Comparison of ENCODE assay signal across 11 cellular contexts in the genomic region with DNA sequence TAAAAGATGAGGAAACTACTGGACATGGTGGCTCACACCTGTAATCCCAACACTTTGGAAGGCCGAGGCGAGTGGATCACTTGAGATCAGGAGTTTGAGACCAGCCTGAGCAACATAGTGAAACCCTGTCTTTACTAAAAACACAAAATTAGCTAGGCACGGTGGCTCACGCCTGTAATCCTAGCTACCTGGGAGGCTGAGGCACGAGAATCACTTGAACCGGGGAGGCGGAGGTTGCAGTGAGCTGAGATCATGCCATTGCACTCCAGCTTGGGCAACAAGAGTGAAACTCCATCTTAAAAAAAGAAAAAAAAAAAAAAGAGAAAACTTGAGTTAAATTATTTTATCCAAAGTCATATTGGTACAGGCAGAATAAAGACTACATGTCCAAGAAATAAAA. TPM values are rescaled to one million over a fixed set of nuclear protein-coding genes. Genes with fewer than 3 reads are reported as not detected.
A peak's percentile ranks its signal among the peaks of the same experiment; 100 is the strongest.
DNase-seq lines count a peak whose midpoint lies in the region; ATAC-seq and TF ChIP-seq lines count a peak whose summit lies in the region.
"Not testable (repeated sequence)": the region's sequence is repeated elsewhere in the genome, so short reads cannot be mapped to it uniquely, and the experiment has no call there.
"Had no signal": no experiment of that assay in that cellular context is flagged by ENCODE, and none has a peak within 500 bp of the region (broad histone marks: within the 10 kb centered on the region; RNA-seq: fewer than 3 reads in every experiment).

No MANE protein-coding gene starts in this region.

- H3K27me3 Mint-ChIP-seq in T-helper 2 cell treated with Interferon-gamma antibody and Interleukin-4, amounts not matched to agents 5 μg/mL and 100 μg/mL, for 36 hours (ENCODE audit: low read depth); activated naive CD4-positive, alpha-beta T cell treated with anti-CD3 and anti-CD28 coated beads, Interleukin-2, amount 10 ng/mL, durations not matched to agents 7 days and 5 days; effector memory CD8-positive, alpha-beta T cell; neural progenitor cell (ENCODE audit: insufficient read depth, low read depth): not testable (repeated sequence)

- not testable (repeated sequence) for ATAC-seq in effector memory CD8-positive, alpha-beta T cell (replicated peaks)

- not testable (repeated sequence) for H3K27ac ChIP-seq in iPS-18a (ENCODE audit: low read length); neural progenitor cell

- H3K9me3 ChIP-seq in ES-I3 (ENCODE audit: control insufficient read depth, insufficient read depth, low read length); Loucy (ENCODE audit: insufficient read depth, low read depth, low read length); iPS-18a (ENCODE audit: control insufficient read depth, low read depth, low read length); neural progenitor cell (ENCODE audit: low read depth): not testable (repeated sequence)

- not testable (repeated sequence) for TF ChIP-seq CTCF in Loucy (conservative IDR thresholded peaks at IDR 0.05; ENCODE audit: low read length); neural progenitor cell (IDR thresholded peaks at IDR 0.05)

- peaks cover 34% of the 10 kb centered on the region for H3K36me3 Mint-ChIP-seq in T-helper 2 cell treated with Interferon-gamma antibody and Interleukin-4, amounts not matched to agents 5 μg/mL and 100 μg/mL, for 36 hours (ENCODE audit: low read depth)
- peaks cover 36% of the 10 kb centered on the region for H3K36me3 Mint-ChIP-seq in activated naive CD4-positive, alpha-beta T cell treated with anti-CD3 and anti-CD28 coated beads, Interleukin-2, amount 10 ng/mL, durations not matched to agents 7 days and 5 days
- peaks cover 20% of the 10 kb centered on the region for H3K36me3 Mint-ChIP-seq in effector memory CD8-positive, alpha-beta T cell (ENCODE audit: insufficient read depth)
- not testable (repeated sequence) for H3K36me3 Mint-ChIP-seq in neural progenitor cell

- H3K9me2 ChIP-seq in Loucy (replicated peaks; ENCODE audit: low read depth, low read length): not testable (repeated sequence)

- H3K79me2 ChIP-seq in Loucy (ENCODE audit: insufficient read depth, low read length) (peaks cover 22% of the 10 kb centered on the region), neural progenitor cell (ENCODE audit: low read depth) (peaks cover 36% of the 10 kb centered on the region)

- CTCF ChIA-PET in activated naive CD4-positive, alpha-beta T cell treated with anti-CD3 and anti-CD28 coated beads, Interleukin-2, amount 10 ng/mL, durations not matched to agents 7 days and 5 days (lab: Charles Lee): interaction anchor here (1.0 kb wide), 2 partner anchors 384 to 385 kb away, joined by 3 to 4 read pairs; no protein-coding TSS in a partner anchor

- not testable (repeated sequence) for H4K20me1 ChIP-seq in Loucy (ENCODE audit: insufficient read depth, low read length, poor library complexity, severe bottlenecking); neural progenitor cell (ENCODE audit: low read depth)

- not testable (repeated sequence) for H3K36me3 ChIP-seq in ES-I3 (ENCODE audit: insufficient read depth, low read length); Loucy (ENCODE audit: insufficient read depth, low read length); neural progenitor cell
- H3K36me3 ChIP-seq in iPS-18a (ENCODE audit: control insufficient read depth, low read depth, low read length): peaks cover 32% of the 10 kb centered on the region

- not testable (repeated sequence) for H3K27me3 ChIP-seq in Loucy (ENCODE audit: insufficient read depth, low read length, poor library complexity, severe bottlenecking); iPS-18a (ENCODE audit: control insufficient read depth, insufficient read depth, low read length); neural progenitor cell

- not testable (repeated sequence) for H3K9me3 Mint-ChIP-seq in T-helper 2 cell treated with Interferon-gamma antibody and Interleukin-4, amounts not matched to agents 5 μg/mL and 100 μg/mL, for 36 hours; activated naive CD4-positive, alpha-beta T cell treated with anti-CD3 and anti-CD28 coated beads, Interleukin-2, amount 10 ng/mL, durations not matched to agents 7 days and 5 days; effector memory CD8-positive, alpha-beta T cell; neural progenitor cell

- not testable (repeated sequence) for H3F3A ChIP-seq in Loucy (ENCODE audit: low read depth); neural progenitor cell (ENCODE audit: low read depth)

- H3K4me2 ChIP-seq in Loucy (ENCODE audit: low read depth, low read length, poor library complexity, severe bottlenecking) (peak overlapping the region; percentile 95), neural progenitor cell (peak overlapping the region; percentile 81)

- H2AFZ ChIP-seq in Loucy (ENCODE audit: low read length); neural progenitor cell (replicated peaks): not testable (repeated sequence)

- H3K4me3 ChIP-seq in Loucy (ENCODE audit: low read length, poor library complexity, severe bottlenecking): peak overlapping the region; percentile 77
- peak overlapping the region; percentile 96 for H3K4me3 ChIP-seq in iPS-18a (ENCODE audit: low read length)
- peak overlapping the region; percentile 92 for H3K4me3 ChIP-seq in neural progenitor cell

- peak overlapping the region; percentile 65 for H3K27ac Mint-ChIP-seq in T-helper 2 cell treated with Interferon-gamma antibody and Interleukin-4, amounts not matched to agents 5 μg/mL and 100 μg/mL, for 36 hours
- H3K27ac Mint-ChIP-seq in activated naive CD4-positive, alpha-beta T cell treated with anti-CD3 and anti-CD28 coated beads, Interleukin-2, amount 10 ng/mL, durations not matched to agents 7 days and 5 days; neural progenitor cell: not testable (repeated sequence)
- H3K27ac Mint-ChIP-seq in effector memory CD8-positive, alpha-beta T cell: peak overlapping the region; percentile 96 to 97

- H3K9ac ChIP-seq in ES-I3 (ENCODE audit: low read depth, low read length) (peak overlapping the region; percentile 94; the same call in 1 of the 2 replicates), Loucy (ENCODE audit: low read depth, low read length, poor library complexity, severe bottlenecking) (peak overlapping the region; percentile 87), iPS-18a (ENCODE audit: low read length) (peak overlapping the region; percentile 91)
- H3K9ac ChIP-seq in neural progenitor cell: not testable (repeated sequence)

- H3K4me3 Mint-ChIP-seq in T-helper 2 cell treated with Interferon-gamma antibody and Interleukin-4, amounts not matched to agents 5 μg/mL and 100 μg/mL, for 36 hours: peak overlapping the region; percentile 99
- H3K4me3 Mint-ChIP-seq in activated naive CD4-positive, alpha-beta T cell treated with anti-CD3 and anti-CD28 coated beads, Interleukin-2, amount 10 ng/mL, durations not matched to agents 7 days and 5 days: peak overlapping the region; percentile 98
- H3K4me3 Mint-ChIP-seq in effector memory CD8-positive, alpha-beta T cell: peak overlapping the region; percentile 93 to 95
- H3K4me3 Mint-ChIP-seq in neural progenitor cell: peak overlapping the region; percentile 95

- DNase-seq in T-helper 2 cell treated with Interferon-gamma antibody and Interleukin-4, amounts not matched to agents 5 μg/mL and 100 μg/mL, for 36 hours (ENCODE audit: low spot score); activated naive CD4-positive, alpha-beta T cell treated with anti-CD3 and anti-CD28 coated beads, Interleukin-2, amount 10 ng/mL, durations not matched to agents 7 days and 5 days; effector memory CD8-positive, alpha-beta T cell; neural progenitor cell (ENCODE audit: low spot score): not testable (repeated sequence)

- peaks cover 11% of the 10 kb centered on the region; the same call in 1 of the 2 replicates for H3K4me1 ChIP-seq in ES-I3 (ENCODE audit: insufficient read depth, low read length)
- H3K4me1 ChIP-seq in Loucy (ENCODE audit: insufficient read depth, low read length, poor library complexity, severe bottlenecking): peaks cover 36% of the 10 kb centered on the region
- not testable (repeated sequence) for H3K4me1 ChIP-seq in iPS-18a (ENCODE audit: control insufficient read depth, low read depth, low read length); neural progenitor cell

- peaks cover 40% of the 10 kb centered on the region for H3K4me1 Mint-ChIP-seq in T-helper 2 cell treated with Interferon-gamma antibody and Interleukin-4, amounts not matched to agents 5 μg/mL and 100 μg/mL, for 36 hours (ENCODE audit: low read depth)
- H3K4me1 Mint-ChIP-seq in activated naive CD4-positive, alpha-beta T cell treated with anti-CD3 and anti-CD28 coated beads, Interleukin-2, amount 10 ng/mL, durations not matched to agents 7 days and 5 days: peaks cover 49% of the 10 kb centered on the region
- H3K4me1 Mint-ChIP-seq in effector memory CD8-positive, alpha-beta T cell (ENCODE audit: low read depth in 2 of 2): peaks cover 19 to 36% of the 10 kb centered on the region in 2 donors
- peaks cover 14% of the 10 kb centered on the region for H3K4me1 Mint-ChIP-seq in neural progenitor cell

RNA-seq across cellular contexts. Expression of a gene that starts 1.3 kb away (rescaled TPM):
- total RNA-seq in neural progenitor cell (ENCODE audit: low replicate concordance): 24.1 and 24.6 TPM in 2 replicates

RNA-seq across cellular contexts. Expression of a gene that starts 49.1 kb away (rescaled TPM):
- not detected in 2 replicates for total RNA-seq in neural progenitor cell (ENCODE audit: low replicate concordance)
- total RNA-seq: cerebellum, pancreas, skeletal muscle tissue, thyroid gland had no signal
